Comparison of ENCODE assay signal across 15 cellular contexts in genomic region chr14:100332797-100333196, GRCh38. TPM values are rescaled to one million over a fixed set of nuclear protein-coding genes. Genes with fewer than 3 reads are reported as not detected.
DNase-seq lines count a peak whose midpoint lies in the region; ATAC-seq lines count a peak whose summit lies in the region.
"Had no signal": no experiment of that assay in that cellular context is flagged by ENCODE, and none has a peak within 500 bp of the region (broad histone marks: within the 10 kb centered on the region; RNA-seq: fewer than 3 reads in every experiment).

No MANE protein-coding gene starts in this region.

- CTCF ChIA-PET in activated naive CD4-positive, alpha-beta T cell treated with anti-CD3 and anti-CD28 coated beads, Interleukin-2, amount 10 ng/mL, durations not matched to agents 7 days and 5 days (lab: Charles Lee): no interaction called here
- CTCF ChIA-PET in activated CD4-positive, alpha-beta memory T cell treated with anti-CD3 and anti-CD28 coated beads for 36 hours (lab: Charles Lee): no interaction called here

- POLR2A ChIA-PET in activated CD4-positive, alpha-beta memory T cell treated with anti-CD3 and anti-CD28 coated beads for 36 hours (lab: Charles Lee): no interaction called here

- H3K9me3 Mint-ChIP-seq in activated naive CD4-positive, alpha-beta T cell treated with anti-CD3 and anti-CD28 coated beads, Interleukin-2, amount 10 ng/mL, durations not matched to agents 7 days and 5 days: no peaks in the 10 kb centered on the region
- no peaks in the 10 kb centered on the region for H3K9me3 Mint-ChIP-seq in activated CD4-positive, alpha-beta memory T cell treated with anti-CD3 and anti-CD28 coated beads for 36 hours

- no peak overlapping the region for H3K4me3 Mint-ChIP-seq in activated naive CD4-positive, alpha-beta T cell treated with anti-CD3 and anti-CD28 coated beads, Interleukin-2, amount 10 ng/mL, durations not matched to agents 7 days and 5 days
- no peak overlapping the region for H3K4me3 Mint-ChIP-seq in activated CD4-positive, alpha-beta memory T cell treated with anti-CD3 and anti-CD28 coated beads for 36 hours

- intact Hi-C loops in Right ventricle myocardium inferior (cut with DNase I): no loop called here
- intact Hi-C loops in activated CD4-positive, alpha-beta memory T cell treated with anti-CD3 and anti-CD28 coated beads for 36 hours (cut with micrococcal nuclease): no loop called here

- peaks cover 29% of the 10 kb centered on the region for H3K36me3 Mint-ChIP-seq in activated naive CD4-positive, alpha-beta T cell treated with anti-CD3 and anti-CD28 coated beads, Interleukin-2, amount 10 ng/mL, durations not matched to agents 7 days and 5 days
- H3K36me3 Mint-ChIP-seq in activated CD4-positive, alpha-beta memory T cell treated with anti-CD3 and anti-CD28 coated beads for 36 hours: peaks cover 42% of the 10 kb centered on the region

- peak; percentile 14 for DNase-seq in activated naive CD4-positive, alpha-beta T cell treated with anti-CD3 and anti-CD28 coated beads, Interleukin-2, amount 10 ng/mL, durations not matched to agents 7 days and 5 days
- DNase-seq in activated naive CD4-positive, alpha-beta T cell (lab: John Stamatoyannopoulos, UW): no peak
- DNase-seq in OCI-M1 (lab: John Stamatoyannopoulos, UW): peak; percentile 43
- DNase-seq in T-helper 2 cell: no peak
- DNase-seq in OCI-M2 (lab: John Stamatoyannopoulos, UW; ENCODE audit: unreplicated experiment): no peak
- DNase-seq in Right ventricle myocardium inferior (ENCODE audit: missing footprints): no peak
- no peak for DNase-seq in activated CD4-positive, alpha-beta memory T cell treated with anti-CD3 and anti-CD28 coated beads for 36 hours
- DNase-seq: ACHN; activated effector memory CD4-positive, alpha-beta T cell treated with anti-CD3 and anti-CD28 coated beads, Interleukin-2, amount 50 U/mL, for 16 hours; GDM1; glutamatergic neuron; midbrain had no signal

- peak; percentile 50 for ATAC-seq in HG02973 (IDR thresholded peaks at IDR 0.05; ENCODE audit: unreplicated experiment)
- ATAC-seq in Right ventricle myocardium inferior: no peak

- no peak overlapping the region for H3K27ac Mint-ChIP-seq in activated naive CD4-positive, alpha-beta T cell treated with anti-CD3 and anti-CD28 coated beads, Interleukin-2, amount 10 ng/mL, durations not matched to agents 7 days and 5 days
- no peak overlapping the region for H3K27ac Mint-ChIP-seq in activated CD4-positive, alpha-beta memory T cell treated with anti-CD3 and anti-CD28 coated beads for 36 hours

- H3K4me1 Mint-ChIP-seq in activated naive CD4-positive, alpha-beta T cell treated with anti-CD3 and anti-CD28 coated beads, Interleukin-2, amount 10 ng/mL, durations not matched to agents 7 days and 5 days: no peaks in the 10 kb centered on the region
- peaks cover 15% of the 10 kb centered on the region for H3K4me1 Mint-ChIP-seq in activated CD4-positive, alpha-beta memory T cell treated with anti-CD3 and anti-CD28 coated beads for 36 hours (ENCODE audit: low read depth)

- H3K27me3 Mint-ChIP-seq in activated naive CD4-positive, alpha-beta T cell treated with anti-CD3 and anti-CD28 coated beads, Interleukin-2, amount 10 ng/mL, durations not matched to agents 7 days and 5 days: no peaks in the 10 kb centered on the region
- H3K27me3 Mint-ChIP-seq in activated CD4-positive, alpha-beta memory T cell treated with anti-CD3 and anti-CD28 coated beads for 36 hours: no peaks in the 10 kb centered on the region

RNA-seq across cellular contexts. Expression of gene SLC25A47, which starts 9.7 kb away (rescaled TPM):
- total RNA-seq in Right ventricle myocardium inferior: not detected
- not detected for total RNA-seq in activated CD4-positive, alpha-beta memory T cell treated with anti-CD3 and anti-CD28 coated beads for 36 hours
- total RNA-seq: H4, smooth muscle cell had no signal

RNA-seq across cellular contexts. Expression of gene SLC25A29, which starts 26.6 kb away (rescaled TPM):
- total RNA-seq in Right ventricle myocardium inferior: 18.6 TPM
- total RNA-seq in activated CD4-positive, alpha-beta memory T cell treated with anti-CD3 and anti-CD28 coated beads for 36 hours: 10 to 100 TPM; 14.9 to 15.7 TPM

RNA-seq across cellular contexts. Expression of gene WDR25, which starts 43.5 kb away (rescaled TPM):
- total RNA-seq in Right ventricle myocardium inferior: 4.6 TPM
- 1 to 10 TPM; 6.6 to 7.5 TPM for total RNA-seq in activated CD4-positive, alpha-beta memory T cell treated with anti-CD3 and anti-CD28 coated beads for 36 hours

Comparison
In these comparisons a context has a peak if more than half of its experiments do, and no peak if none do; other contexts are left out.
1. DNase-seq: peak in activated naive CD4-positive, alpha-beta T cell treated with anti-CD3 and anti-CD28 coated beads, Interleukin-2, amount 10 ng/mL, durations not matched to agents 7 days and 5 days (single experiment) and OCI-M1 (single experiment); none in activated naive CD4-positive, alpha-beta T cell (0 of 4), T-helper 2 cell (0 of 5), OCI-M2 (single experiment), Right ventricle myocardium inferior (single experiment) and activated CD4-positive, alpha-beta memory T cell treated with anti-CD3 and anti-CD28 coated beads for 36 hours (single experiment).